14 cellular contexts compared by ENCODE assay signal in genomic region chr7:36301914-36302771, GRCh38.
DNase-seq lines count a peak whose midpoint lies in the region; ATAC-seq, FAIRE-seq and TF ChIP-seq lines count a peak whose summit lies in the region.
"Had no signal": no experiment of that assay in that cellular context is flagged by ENCODE, and none has a peak within 500 bp of the region (broad histone marks: within the 10 kb centered on the region; RNA-seq: fewer than 3 reads in every experiment).

No MANE protein-coding gene starts in this region.

- H3K9me3 ChIP-seq in HUES48 (ENCODE audit: control insufficient read depth, insufficient read depth, low read length): no peaks in the 10 kb centered on the region
- no peaks in the 10 kb centered on the region for H3K9me3 ChIP-seq in ascending aorta
- no peaks in the 10 kb centered on the region for H3K9me3 ChIP-seq in kidney (ENCODE audit: control insufficient read depth in 1 of 2, low read length in 2 of 2)
- no peaks in the 10 kb centered on the region for H3K9me3 ChIP-seq in stomach smooth muscle (ENCODE audit: control insufficient read depth in 2 of 2, low read length in 2 of 2)
- no peaks in the 10 kb centered on the region for H3K9me3 ChIP-seq in CD4-positive, alpha-beta T cell (ENCODE audit: control insufficient read depth, low read length)
- H3K9me3 ChIP-seq: prostate gland had no signal

- H3K27ac Mint-ChIP-seq in activated naive CD8-positive, alpha-beta T cell treated with anti-CD3 and anti-CD28 coated beads, Interleukin-2, amount 50 U/mL, for 24 hours: no peak overlapping the region
- H3K27ac Mint-ChIP-seq in CD4-positive, alpha-beta T cell: no peak overlapping the region
- H3K27ac Mint-ChIP-seq: activated T-helper 17 cell treated with anti-CD3 and anti-CD28 coated beads, Interleukin-2, amount 50 U/mL, for 72 hours; immature natural killer cell had no signal

- no peak for FAIRE-seq in kidney (lab: Jason Lieb, UNC)
- FAIRE-seq: endometrium had no signal

- H3K9me3 Mint-ChIP-seq in activated naive CD8-positive, alpha-beta T cell treated with anti-CD3 and anti-CD28 coated beads, Interleukin-2, amount 50 U/mL, for 24 hours: no peaks in the 10 kb centered on the region
- no peaks in the 10 kb centered on the region for H3K9me3 Mint-ChIP-seq in CD4-positive, alpha-beta T cell
- H3K9me3 Mint-ChIP-seq: activated T-helper 17 cell treated with anti-CD3 and anti-CD28 coated beads, Interleukin-2, amount 50 U/mL, for 72 hours; immature natural killer cell had no signal

- no peaks in the 10 kb centered on the region for H3K27me3 Mint-ChIP-seq in activated naive CD8-positive, alpha-beta T cell treated with anti-CD3 and anti-CD28 coated beads, Interleukin-2, amount 50 U/mL, for 24 hours
- H3K27me3 Mint-ChIP-seq in CD4-positive, alpha-beta T cell: no peaks in the 10 kb centered on the region
- H3K27me3 Mint-ChIP-seq: activated T-helper 17 cell treated with anti-CD3 and anti-CD28 coated beads, Interleukin-2, amount 50 U/mL, for 72 hours had no signal

- TF ChIP-seq CTCF in ascending aorta (IDR thresholded peaks at IDR 0.05) (no peak), kidney (IDR thresholded peaks at IDR 0.05; ENCODE audit: borderline replicate concordance, extremely low read depth, insufficient read depth) (no peak)
- TF ChIP-seq CTCF in CD4-positive, alpha-beta T cell (IDR thresholded peaks at IDR 0.05): no peak

- H3K4me1 ChIP-seq in HUES48 (ENCODE audit: control insufficient read depth, insufficient read depth, low read length) (peaks cover 20% of the 10 kb centered on the region), ascending aorta (peaks cover 5 to 25% of the 10 kb centered on the region in 2 donors), kidney (ENCODE audit: control insufficient read depth in 1 of 2, insufficient read depth in 1 of 2, low read depth in 1 of 2, low read length in 2 of 2) (peaks cover 9 to 11% of the 10 kb centered on the region in 2 donors), stomach smooth muscle (ENCODE audit: control insufficient read depth, insufficient read depth, low read length) (peaks cover 43% of the 10 kb centered on the region)

- intact Hi-C loops in ascending aorta (cut with DNase I): loop anchor here (2.0 to 10.0 kb wide), 4 partner anchors 17 to 1265 kb away; partner anchors contain the start of genes DPY19L1 and SEPTIN7
- intact Hi-C loops in kidney (cut with DNase I): no loop called here
- intact Hi-C loops in CD4-positive, alpha-beta T cell (cut with DNase I, micrococcal nuclease): no loop called here

- no peaks in the 10 kb centered on the region for H3K36me3 Mint-ChIP-seq in activated naive CD8-positive, alpha-beta T cell treated with anti-CD3 and anti-CD28 coated beads, Interleukin-2, amount 50 U/mL, for 24 hours (ENCODE audit: low read depth)
- peaks cover 26% of the 10 kb centered on the region for H3K36me3 Mint-ChIP-seq in CD4-positive, alpha-beta T cell (ENCODE audit: low read depth)
- H3K36me3 Mint-ChIP-seq: immature natural killer cell had no signal

- no peak for ATAC-seq in activated naive CD8-positive, alpha-beta T cell treated with anti-CD3 and anti-CD28 coated beads, Interleukin-2, amount 50 U/mL, for 24 hours
- ATAC-seq in CD4-positive, alpha-beta T cell (ENCODE audit: poor library complexity): no peak
- ATAC-seq: activated T-helper 17 cell treated with anti-CD3 and anti-CD28 coated beads, Interleukin-2, amount 50 U/mL, for 72 hours had no signal

- no peak overlapping the region for H3K4me3 ChIP-seq in HUES48 (ENCODE audit: low read depth, low read length)
- H3K4me3 ChIP-seq in ascending aorta: no peak overlapping the region
- H3K4me3 ChIP-seq in kidney (ENCODE audit: low read length in 2 of 2): no peak overlapping the region
- H3K4me3 ChIP-seq in stomach smooth muscle (ENCODE audit: low read length in 2 of 2): no peak overlapping the region
- H3K4me3 ChIP-seq: prostate gland had no signal

- H3K9ac ChIP-seq in HUES48 (ENCODE audit: low read depth, low read length) (no peak overlapping the region), kidney (ENCODE audit: low read length in 2 of 2) (no peak overlapping the region), stomach smooth muscle (ENCODE audit: low read length in 2 of 2) (no peak overlapping the region)

- H3K4me1 Mint-ChIP-seq in activated naive CD8-positive, alpha-beta T cell treated with anti-CD3 and anti-CD28 coated beads, Interleukin-2, amount 50 U/mL, for 24 hours: no peaks in the 10 kb centered on the region
- no peaks in the 10 kb centered on the region for H3K4me1 Mint-ChIP-seq in CD4-positive, alpha-beta T cell (ENCODE audit: low read depth)
- H3K4me1 Mint-ChIP-seq: activated T-helper 17 cell treated with anti-CD3 and anti-CD28 coated beads, Interleukin-2, amount 50 U/mL, for 72 hours; immature natural killer cell had no signal

- DNase-seq in ascending aorta (ENCODE audit: low spot score in 2 of 2): peak in 1 of 2 donors; percentile 61
- DNase-seq in kidney: peak; percentile 52
- DNase-seq in activated naive CD8-positive, alpha-beta T cell treated with anti-CD3 and anti-CD28 coated beads, Interleukin-2, amount 50 U/mL, for 24 hours: no peak
- no peak for DNase-seq in NCI-H1436 (lab: John Stamatoyannopoulos, UW)
- no peak for DNase-seq in activated CD4-positive, CD25-positive, alpha-beta regulatory T cell treated with anti-CD3 and anti-CD28 coated beads, Interleukin-2, amount 50 U/mL, for 72 hours
- no peak for DNase-seq in CD4-positive, alpha-beta T cell
- DNase-seq: EL, immature natural killer cell, OCI-M1 had no signal

- H3K36me3 ChIP-seq in HUES48 (ENCODE audit: control insufficient read depth, insufficient read depth, low read length) (no peaks in the 10 kb centered on the region; the same call in 1 of the 2 replicates), ascending aorta (peaks cover 10 to 23% of the 10 kb centered on the region in 2 donors), kidney (ENCODE audit: control insufficient read depth in 1 of 2, insufficient read depth in 2 of 2, low read length in 2 of 2) (no peaks in the 10 kb centered on the region), stomach smooth muscle (ENCODE audit: control insufficient read depth in 2 of 2, insufficient read depth in 2 of 2, low read length in 2 of 2) (peaks cover 10% of the 10 kb centered on the region in 2 donors)
- H3K36me3 ChIP-seq: prostate gland had no signal

- CTCF ChIA-PET in CD4-positive, alpha-beta T cell (lab: Charles Lee): interaction anchor here (1.3 kb wide), 1 partner anchor 10 kb away, joined by 4 read pairs; no protein-coding TSS in a partner anchor

- H3K27ac ChIP-seq in HUES48 (ENCODE audit: low read depth, low read length) (peak overlapping the region; percentile 18), ascending aorta (peak overlapping the region; percentile 59 to 70), kidney (ENCODE audit: low read depth in 2 of 2, low read length in 2 of 2) (no peak overlapping the region), stomach smooth muscle (ENCODE audit: low read length) (peak overlapping the region; percentile 80)
- H3K27ac ChIP-seq in CD4-positive, alpha-beta T cell (ENCODE audit: low read depth, low read length): no peak overlapping the region

- no peaks in the 10 kb centered on the region for H3K27me3 ChIP-seq in HUES48 (ENCODE audit: control insufficient read depth, insufficient read depth, low read length)
- no peaks in the 10 kb centered on the region for H3K27me3 ChIP-seq in ascending aorta
- H3K27me3 ChIP-seq in stomach smooth muscle (ENCODE audit: control insufficient read depth in 1 of 2, insufficient read depth in 2 of 2, low read length in 2 of 2): no peaks in the 10 kb centered on the region
- H3K27me3 ChIP-seq in CD4-positive, alpha-beta T cell (ENCODE audit: control insufficient read depth, insufficient read depth, low read length): no peaks in the 10 kb centered on the region

- POLR2A ChIA-PET in CD4-positive, alpha-beta T cell (lab: Charles Lee): interaction anchor here (0.5 kb wide), 1 partner anchor 162 kb away, joined by 4 read pairs; no protein-coding TSS in a partner anchor

- no peak overlapping the region for H3K4me3 Mint-ChIP-seq in activated naive CD8-positive, alpha-beta T cell treated with anti-CD3 and anti-CD28 coated beads, Interleukin-2, amount 50 U/mL, for 24 hours
- no peak overlapping the region for H3K4me3 Mint-ChIP-seq in CD4-positive, alpha-beta T cell
- H3K4me3 Mint-ChIP-seq: activated T-helper 17 cell treated with anti-CD3 and anti-CD28 coated beads, Interleukin-2, amount 50 U/mL, for 72 hours; immature natural killer cell had no signal

Comparison
In these comparisons a context has a peak if more than half of its experiments do, and no peak if none do; other contexts are left out.
1. H3K27ac ChIP-seq: peak in HUES48 (single experiment), ascending aorta (2 of 2) and stomach smooth muscle (single experiment); none in kidney (0 of 2) and CD4-positive, alpha-beta T cell (single experiment).